Comparison of ENCODE assay signal across 1 cellular context in the genomic region with DNA sequence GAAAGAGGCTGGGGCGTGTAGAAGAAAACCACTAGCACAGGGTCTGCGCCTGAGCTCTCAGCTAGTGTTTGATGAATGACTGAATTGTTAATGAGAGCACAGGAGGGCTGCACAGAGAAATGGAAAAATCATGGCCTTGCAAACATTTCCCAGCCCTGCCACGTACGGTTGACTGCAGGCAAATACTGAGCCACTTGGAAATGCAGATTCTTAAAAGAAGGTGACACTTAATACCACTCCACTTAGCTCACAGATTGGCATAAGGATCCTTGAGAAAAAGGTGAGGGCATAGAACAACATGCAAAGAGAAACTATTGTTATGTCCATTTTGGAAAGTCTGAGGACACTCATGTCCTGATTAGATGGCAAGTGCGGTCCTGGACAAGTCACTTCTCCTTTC.
TF ChIP-seq lines count a peak whose summit lies in the region.

No MANE protein-coding gene starts in this region.

TF ChIP-seq in H1, 55 proteins besides CTCF, POLR2A, EP300 and RAD21 (continued from another document):
- TF ChIP-seq NANOG (IDR thresholded peaks at IDR 0.05; ENCODE audit: insufficient read depth, low read depth, low read length, poor library complexity, severe bottlenecking): no peak
- no peak for TF ChIP-seq CTBP2 (IDR thresholded peaks at IDR 0.05; ENCODE audit: borderline replicate concordance, insufficient read depth, insufficient read length, low read length)
- no peak for TF ChIP-seq CHD1 (IDR thresholded peaks at IDR 0.05; ENCODE audit: low read depth, low read length)
- no peak for TF ChIP-seq ZNF274 (IDR thresholded peaks at IDR 0.05; ENCODE audit: borderline replicate concordance, extremely low read depth, low read length)
